Comparison of ENCODE assay signal across 11 cellular contexts in the genomic region with DNA sequence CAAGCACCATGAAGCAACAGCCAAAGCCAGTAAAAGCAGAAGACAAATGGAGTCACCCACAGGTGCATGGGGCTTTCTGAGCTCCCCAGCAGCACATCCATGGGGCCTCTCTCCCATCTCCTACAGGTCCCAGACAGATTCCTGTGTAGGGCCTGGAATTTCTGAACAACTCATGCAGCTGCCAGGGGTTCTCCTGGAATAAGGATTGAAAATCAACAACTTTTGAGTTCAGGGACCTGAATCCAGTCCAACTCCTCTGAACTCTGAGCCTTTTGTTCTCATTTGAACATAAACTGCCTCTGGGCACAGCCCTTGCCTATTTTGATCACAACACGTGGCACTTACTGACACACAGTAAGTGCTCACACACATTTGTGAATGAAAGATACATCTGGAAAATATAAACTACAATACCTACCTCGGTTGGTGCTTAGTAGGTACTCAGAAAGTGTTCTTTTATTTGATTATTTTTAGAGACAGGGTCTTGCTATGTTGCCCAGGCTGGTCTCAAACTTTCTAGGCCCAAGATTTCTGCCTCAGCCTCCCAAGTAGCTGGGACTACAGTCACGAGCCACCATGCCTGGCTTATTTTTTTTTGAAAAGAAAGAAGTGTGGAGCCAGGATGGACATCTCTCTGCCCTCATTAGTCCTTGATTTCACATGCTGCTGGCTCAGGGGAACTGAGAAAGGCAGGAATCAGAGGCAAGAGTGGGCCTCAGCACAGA. TPM values are rescaled to one million over a fixed set of nuclear protein-coding genes. Genes with fewer than 3 reads are reported as not detected.
DNase-seq lines count a peak whose midpoint lies in the region; TF ChIP-seq lines count a peak whose summit lies in the region.
"Had no signal": no experiment of that assay in that cellular context is flagged by ENCODE, and none has a peak within 500 bp of the region (broad histone marks: within the 10 kb centered on the region; RNA-seq: fewer than 3 reads in every experiment).

No MANE protein-coding gene starts in this region.

- no peak overlapping the region for H2BK20ac ChIP-seq in H9 (ENCODE audit: low read depth, low read length, poor library complexity, severe bottlenecking)

- no peak overlapping the region for H3K56ac ChIP-seq in H9 (ENCODE audit: insufficient read length, low read depth, low read length)

- H3K27me3 Mint-ChIP-seq in H9 (ENCODE audit: low read depth) (no peaks in the 10 kb centered on the region), endodermal cell (ENCODE audit: insufficient read depth) (no peaks in the 10 kb centered on the region)
- H3K27me3 Mint-ChIP-seq in activated CD4-positive, alpha-beta T cell treated with anti-CD3 and anti-CD28 coated beads, Interleukin-2, amount 10 ng/mL, durations not matched to agents 7 days and 5 days: no peaks in the 10 kb centered on the region

- H4K5ac ChIP-seq in H9 (ENCODE audit: insufficient read length, low read depth, low read length): no peak overlapping the region

- no peak overlapping the region for H2AK5ac ChIP-seq in H9 (ENCODE audit: insufficient read length, low read length)

- in situ Hi-C loops in astrocyte of the spinal cord (cut with HindIII; ENCODE audit: low sequenced_read_pairs): no loop called here

- H3K4me2 ChIP-seq in H9 (ENCODE audit: insufficient read depth, insufficient read length, low read length): no peak overlapping the region
- H3K4me2 ChIP-seq: GM23338 had no signal

- no peak for TF ChIP-seq POLR2A in stomach (IDR thresholded peaks at IDR 0.05)

- WGBS in stomach, 5 donors: 55 to 70% (median 60%) methylated on average over 3 of the region's 3 CpGs
- no CpG with 5 or more reads among the region's 3 CpGs for WGBS in H9 (ENCODE audit: extremely low coverage, insufficient read length, low lambda C conversion rate)
- 100% methylated on average over 1 to 3 of the region's 3 CpGs for WGBS in endodermal cell (ENCODE audit: insufficient coverage in 1 of 2, insufficient read length in 1 of 2), 2 experiments

- no peak overlapping the region for H3K23ac ChIP-seq in H9 (ENCODE audit: insufficient read length, low read depth, low read length)

- no peak overlapping the region for H3T11ph ChIP-seq in H9 (ENCODE audit: low read length)

- H3K27me3 ChIP-seq in stomach (no peaks in the 10 kb centered on the region), H9 (ENCODE audit: insufficient read depth, low read length) (no peaks in the 10 kb centered on the region), endodermal cell (ENCODE audit: control insufficient read depth, insufficient read depth, low read length, poor library complexity, severe bottlenecking) (no peaks in the 10 kb centered on the region)

- POLR2A ChIA-PET in activated CD4-positive, alpha-beta T cell treated with anti-CD3 and anti-CD28 coated beads, Interleukin-2, amount 10 ng/mL, durations not matched to agents 7 days and 5 days (lab: Charles Lee): no interaction called here

- H3K36me3 Mint-ChIP-seq in H9 (ENCODE audit: insufficient read depth in 1 of 3, low read depth in 3 of 3) (no peaks in the 10 kb centered on the region), endodermal cell (ENCODE audit: low read depth) (no peaks in the 10 kb centered on the region)
- peaks cover 44% of the 10 kb centered on the region for H3K36me3 Mint-ChIP-seq in activated CD4-positive, alpha-beta T cell treated with anti-CD3 and anti-CD28 coated beads, Interleukin-2, amount 10 ng/mL, durations not matched to agents 7 days and 5 days (ENCODE audit: low read depth)

- no peak overlapping the region for H3K14ac ChIP-seq in H9 (ENCODE audit: insufficient read depth, low read length)

- H3K27ac ChIP-seq in stomach: peak overlapping the region in 3 of 5 donors; percentile 36 to 58 (median 39)
- no peak overlapping the region for H3K27ac ChIP-seq in H9 (ENCODE audit: insufficient read length, low read depth, low read length)
- no peak overlapping the region for H3K27ac ChIP-seq in endodermal cell (ENCODE audit: low read depth, low read length)

- no peak overlapping the region for H2BK12ac ChIP-seq in H9 (ENCODE audit: insufficient read length, low read depth, low read length)

- H3K4me1 ChIP-seq in stomach (peaks cover 9 to 44% (median 24%) of the 10 kb centered on the region in 4 donors), H9 (ENCODE audit: insufficient read depth, low read length) (no peaks in the 10 kb centered on the region), endodermal cell (ENCODE audit: control insufficient read depth, insufficient read depth, low read length) (peaks cover 23% of the 10 kb centered on the region)

- H3K9ac ChIP-seq in H9 (ENCODE audit: extremely low read depth, insufficient read length, low read length) (no peak overlapping the region), endodermal cell (ENCODE audit: extremely low read depth, low read length, poor library complexity, severe bottlenecking) (no peak overlapping the region)

- DNase-seq in M059J (ENCODE audit: low read depth) (peak; percentile 3), astrocyte of the spinal cord (ENCODE audit: low read depth, low spot score) (peak; percentile 16), inferior parietal cortex (ENCODE audit: extremely low spot score) (peak; percentile 40), stomach (no peak), H9 (no peak), endodermal cell (no peak), HUDEP-2 (lab: John Stamatoyannopoulos, UW; ENCODE audit: unreplicated experiment in 76 of 76) (no peak)
- DNase-seq in activated CD4-positive, alpha-beta T cell treated with anti-CD3 and anti-CD28 coated beads, Interleukin-2, amount 10 ng/mL, durations not matched to agents 7 days and 5 days: no peak
- DNase-seq: activated T-cell treated with anti-CD3 and anti-CD28 coated beads, Interleukin-2, amount 50 U/mL, for 4 hours; cerebellar nuclear complex had no signal

- H4K20me1 ChIP-seq in H9 (ENCODE audit: control insufficient read depth, insufficient read depth, insufficient read length): no peaks in the 10 kb centered on the region

- no peaks in the 10 kb centered on the region for H3K79me2 ChIP-seq in H9 (ENCODE audit: insufficient read depth, low read length)

- no peak overlapping the region for H4K91ac ChIP-seq in H9 (ENCODE audit: insufficient read length, low read depth, low read length)

- TF ChIP-seq EP300 in stomach (IDR thresholded peaks at IDR 0.05): no peak

- no peak for TF ChIP-seq CTCF in astrocyte of the spinal cord (IDR thresholded peaks at IDR 0.05; ENCODE audit: low read depth, low read length)
- TF ChIP-seq CTCF in stomach (IDR thresholded peaks at IDR 0.05): no peak
- no peak for TF ChIP-seq CTCF in H9 (conservative IDR thresholded peaks at IDR 0.05)
- no peak for TF ChIP-seq CTCF in endodermal cell (conservative IDR thresholded peaks at IDR 0.05)

- no peaks in the 10 kb centered on the region for H3K79me1 ChIP-seq in H9 (ENCODE audit: insufficient read depth, low read depth, low read length, poor library complexity, severe bottlenecking)

- no peaks in the 10 kb centered on the region for H3K9me3 ChIP-seq in stomach
- no peaks in the 10 kb centered on the region for H3K9me3 ChIP-seq in H9 (ENCODE audit: control insufficient read depth, low read depth, low read length)
- H3K9me3 ChIP-seq in endodermal cell (ENCODE audit: control insufficient read depth, low read length): peaks cover 8% of the 10 kb centered on the region

- CTCF ChIA-PET in activated CD4-positive, alpha-beta T cell treated with anti-CD3 and anti-CD28 coated beads, Interleukin-2, amount 10 ng/mL, durations not matched to agents 7 days and 5 days (lab: Charles Lee): interaction anchor here (0.9 to 1.9 kb wide), 2 partner anchors 8 to 47 kb away, joined by 4 to 6 read pairs; no protein-coding TSS in a partner anchor

- no peak overlapping the region for H2BK15ac ChIP-seq in H9 (ENCODE audit: low read depth, low read length)

- H2AFZ ChIP-seq in H9 (ENCODE audit: low read length): no peak overlapping the region
- H2AFZ ChIP-seq: GM23338 had no signal

- H3K4me1 Mint-ChIP-seq in H9 (peaks cover 18 to 20% of the 10 kb centered on the region in 2 experiments), endodermal cell (peaks cover 22% of the 10 kb centered on the region)
- peaks cover 57% of the 10 kb centered on the region for H3K4me1 Mint-ChIP-seq in activated CD4-positive, alpha-beta T cell treated with anti-CD3 and anti-CD28 coated beads, Interleukin-2, amount 10 ng/mL, durations not matched to agents 7 days and 5 days

- intact Hi-C loops in stomach (cut with DNase I; ENCODE audit: low total_unique reads): no loop called here

- H2BK120ac ChIP-seq in H9 (ENCODE audit: low read depth, low read length, poor library complexity, severe bottlenecking): no peak overlapping the region

- H3K27ac Mint-ChIP-seq in H9 (no peak overlapping the region), endodermal cell (no peak overlapping the region)
- no peak overlapping the region for H3K27ac Mint-ChIP-seq in activated CD4-positive, alpha-beta T cell treated with anti-CD3 and anti-CD28 coated beads, Interleukin-2, amount 10 ng/mL, durations not matched to agents 7 days and 5 days
- H3K27ac Mint-ChIP-seq: GM23338 had no signal

- H3K4me3 Mint-ChIP-seq in H9 (no peak overlapping the region), endodermal cell (no peak overlapping the region)
- H3K4me3 Mint-ChIP-seq in activated CD4-positive, alpha-beta T cell treated with anti-CD3 and anti-CD28 coated beads, Interleukin-2, amount 10 ng/mL, durations not matched to agents 7 days and 5 days: no peak overlapping the region
- H3K4me3 Mint-ChIP-seq: activated T-cell treated with anti-CD3 and anti-CD28 coated beads, Interleukin-2, amount 50 U/mL, for 4 hours; GM23338 had no signal

- no peak overlapping the region for H4K8ac ChIP-seq in H9 (replicated peaks; ENCODE audit: insufficient read length, low read depth, low read length)

- H3K4me3 ChIP-seq in astrocyte of the spinal cord (ENCODE audit: low read depth, low read length) (no peak overlapping the region), stomach (no peak overlapping the region), endodermal cell (ENCODE audit: low read length) (no peak overlapping the region)
- H3K4me3 ChIP-seq: GM23338 had no signal

- H3K18ac ChIP-seq in H9 (ENCODE audit: insufficient read length, low read depth, low read length): no peak overlapping the region

- H3K36me3 ChIP-seq in stomach (no peaks in the 10 kb centered on the region), endodermal cell (ENCODE audit: control insufficient read depth, insufficient read depth, low read length) (no peaks in the 10 kb centered on the region)

- H2BK5ac ChIP-seq in H9 (ENCODE audit: insufficient read length, low read length): no peak overlapping the region

- H3K4ac ChIP-seq in H9 (ENCODE audit: low read depth, low read length): no peak overlapping the region

- H3K23me2 ChIP-seq in H9 (ENCODE audit: insufficient read length, low read depth, low read length, poor library complexity, severe bottlenecking): no peaks in the 10 kb centered on the region

- H3K9me3 Mint-ChIP-seq in H9 (peaks cover 0 to 3% of the 10 kb centered on the region in 2 experiments; a peak in 1 of 5 replicates), endodermal cell (peaks cover 5% of the 10 kb centered on the region)
- H3K9me3 Mint-ChIP-seq in activated CD4-positive, alpha-beta T cell treated with anti-CD3 and anti-CD28 coated beads, Interleukin-2, amount 10 ng/mL, durations not matched to agents 7 days and 5 days: peaks cover 3% of the 10 kb centered on the region
- H3K9me3 Mint-ChIP-seq: GM23338 had no signal

RNA-seq across cellular contexts. Expression of a gene that starts 27.1 kb away (rescaled TPM):
- 0.44 and 2.8 TPM in 2 replicates for total RNA-seq in M059J (2014; rRNA removed; shearing (Covaris generic))
- total RNA-seq in stomach (10 to 100 TPM in 3 of 5 donors, 1 to 10 TPM in 2; 4.6 to 85.2 (median 10.8) TPM), H9 (2021) (0.11 and 0.13 TPM in 2 replicates), endodermal cell (1 to 10 TPM; 1.0 to 5.2 TPM)
- 1 to 10 TPM in 1 of 3 donors, under 1 TPM in 2; 0.58 to 1.2 (median 0.76) TPM for polyA plus RNA-seq in stomach
- 0.61 TPM for polyA plus RNA-seq in endodermal cell (2013, experiment 1 of 2)
- 0.87 TPM for polyA plus RNA-seq in endodermal cell (2013, experiment 2 of 2)
- 10 to 100 TPM; 81.0 to 95.8 TPM for total RNA-seq in activated CD4-positive, alpha-beta T cell treated with anti-CD3 and anti-CD28 coated beads, Interleukin-2, amount 10 ng/mL, durations not matched to agents 7 days and 5 days

RNA-seq across cellular contexts. Expression of a gene that starts 45.5 kb away (rescaled TPM):
- total RNA-seq in M059J (2014; rRNA removed; shearing (Covaris generic)): 40.9 and 57.1 TPM in 2 replicates
- total RNA-seq in stomach: 100 to 1,000 TPM in 1 of 5 donors, 10 to 100 TPM in 4; 29.5 to 316 (median 38.4) TPM
- polyA plus RNA-seq in stomach: 10 to 100 TPM; 40.3 to 49.9 (median 40.6) TPM
- 62.2 and 64.0 TPM in 2 replicates for total RNA-seq in H9 (2021)
- 10 to 100 TPM; 62.4 to 63.4 TPM for total RNA-seq in endodermal cell
- 73.3 TPM for polyA plus RNA-seq in endodermal cell (2013, experiment 1 of 2)
- 69.6 TPM for polyA plus RNA-seq in endodermal cell (2013, experiment 2 of 2)
- total RNA-seq in activated CD4-positive, alpha-beta T cell treated with anti-CD3 and anti-CD28 coated beads, Interleukin-2, amount 10 ng/mL, durations not matched to agents 7 days and 5 days: 10 to 100 TPM; 36.6 to 51.2 TPM

Comparison
In these comparisons a context has a peak if more than half of its experiments do, and no peak if none do; other contexts are left out.
1. DNase-seq: peak in M059J (single experiment), astrocyte of the spinal cord (single experiment) and inferior parietal cortex (single experiment); none in stomach (single experiment), H9 (single experiment), endodermal cell (single experiment), HUDEP-2 (0 of 76) and activated CD4-positive, alpha-beta T cell treated with anti-CD3 and anti-CD28 coated beads, Interleukin-2, amount 10 ng/mL, durations not matched to agents 7 days and 5 days (single experiment).
2. H3K27ac ChIP-seq: peak in stomach (3 of 5); none in H9 (single experiment) and endodermal cell (single experiment).